ENCODE assay signal across 22 cellular contexts in genomic region chr7:38873433-38873832, GRCh38.
"Had no signal": no experiment of that assay in that cellular context is flagged by ENCODE, and none has a peak within 500 bp of the region (broad histone marks: within the 10 kb centered on the region; RNA-seq: fewer than 3 reads in every experiment).

No MANE protein-coding gene starts in this region.

- H3K4me3 Mint-ChIP-seq: activated naive CD4-positive, alpha-beta T cell treated with anti-CD3 and anti-CD28 coated beads, Interleukin-2, amount 50 U/mL, for 24 hours; central memory CD8-positive, alpha-beta T cell; natural killer cell; stimulated activated effector memory CD8-positive, alpha-beta T cell treated with anti-CD3 and anti-CD28 coated beads, Interleukin-12 subunit alpha, Interleukin-12 subunit beta, amount 100 ng/mL, for 72 hours had no signal

- H3K27ac Mint-ChIP-seq: activated naive CD4-positive, alpha-beta T cell treated with anti-CD3 and anti-CD28 coated beads, Interleukin-2, amount 50 U/mL, for 24 hours; natural killer cell; stimulated activated effector memory CD8-positive, alpha-beta T cell treated with anti-CD3 and anti-CD28 coated beads, Interleukin-12 subunit alpha, Interleukin-12 subunit beta, amount 100 ng/mL, for 72 hours had no signal

- ATAC-seq: body of pancreas; heart right ventricle; natural killer cell; sciatic nerve; stimulated activated effector memory CD8-positive, alpha-beta T cell treated with anti-CD3 and anti-CD28 coated beads, Interleukin-12 subunit alpha, Interleukin-12 subunit beta, amount 100 ng/mL, for 72 hours; upper lobe of right lung had no signal

- H3K27ac ChIP-seq: adrenal gland, body of pancreas, coronary artery, heart right ventricle, parathyroid adenoma, stomach, testis, upper lobe of right lung had no signal

- H3K79me2 ChIP-seq: parathyroid adenoma had no signal

- H3K4me3 ChIP-seq: adrenal gland, body of pancreas, coronary artery, heart right ventricle, stomach, testis, upper lobe of right lung had no signal

- DNase-seq: activated CD4-positive, alpha-beta T cell treated with anti-CD3 and anti-CD28 coated beads, Interleukin-2, amount 50 U/mL, for 1 hour; activated CD4-positive, CD25-positive, alpha-beta regulatory T cell treated with anti-CD3 and anti-CD28 coated beads, Interleukin-2, amount 50 U/mL, for 72 hours; activated CD8-positive, alpha-beta memory T cell treated with anti-CD3 and anti-CD28 coated beads for 24 hours; activated gamma-delta T cell; adrenal gland; body of pancreas; erythroblast; heart right ventricle; kidney glomerular epithelial cell; mesendoderm; natural killer cell; stimulated activated CD4-positive, alpha-beta T cell treated with anti-CD3 and anti-CD28 coated beads, Interleukin-4, amount 100 ng/mL, for 24 hours; stomach; T1000; testis; upper lobe of right lung had no signal

- H3K27me3 ChIP-seq: adrenal gland, body of pancreas, heart right ventricle, stomach, testis, upper lobe of right lung had no signal

- H3K36me3 Mint-ChIP-seq: natural killer cell had no signal

- H2AFZ ChIP-seq: parathyroid adenoma had no signal

- H3K9ac ChIP-seq: parathyroid adenoma had no signal

- H3K27me3 Mint-ChIP-seq: activated naive CD4-positive, alpha-beta T cell treated with anti-CD3 and anti-CD28 coated beads, Interleukin-2, amount 50 U/mL, for 24 hours; central memory CD8-positive, alpha-beta T cell had no signal

- H3K9me3 Mint-ChIP-seq: activated naive CD4-positive, alpha-beta T cell treated with anti-CD3 and anti-CD28 coated beads, Interleukin-2, amount 50 U/mL, for 24 hours; central memory CD8-positive, alpha-beta T cell; natural killer cell; stimulated activated effector memory CD8-positive, alpha-beta T cell treated with anti-CD3 and anti-CD28 coated beads, Interleukin-12 subunit alpha, Interleukin-12 subunit beta, amount 100 ng/mL, for 72 hours had no signal

- H3K4me1 ChIP-seq: adrenal gland, heart right ventricle, stomach, testis, upper lobe of right lung had no signal
